Comparison of ENCODE assay signal across 17 cellular contexts in genomic region chr5:60205071-60205470, GRCh38.
DNase-seq lines count a peak whose midpoint lies in the region; ATAC-seq and TF ChIP-seq lines count a peak whose summit lies in the region.
"Had no signal": no experiment of that assay in that cellular context is flagged by ENCODE, and none has a peak within 500 bp of the region (broad histone marks: within the 10 kb centered on the region; RNA-seq: fewer than 3 reads in every experiment).

No MANE protein-coding gene starts in this region.

- TF ChIP-seq CTCF in 22Rv1 (IDR thresholded peaks at IDR 0.05) (no peak), C4-2B (conservative IDR thresholded peaks at IDR 0.05) (no peak), WTC11 (IDR thresholded peaks at IDR 0.05) (no peak), neutrophil (IDR thresholded peaks at IDR 0.05) (no peak), CD14-positive monocyte (IDR thresholded peaks at IDR 0.05) (no peak)

- H3K27ac Mint-ChIP-seq in WTC11 (no peak overlapping the region), CD14-positive monocyte (no peak overlapping the region)
- H3K27ac Mint-ChIP-seq: CD8-positive, alpha-beta T cell; GM23338; HFFc6 had no signal

- H3K9me3 ChIP-seq in neutrophil (no peaks in the 10 kb centered on the region), aorta (ENCODE audit: control insufficient read depth, low read length) (no peaks in the 10 kb centered on the region)

- H3K9me3 Mint-ChIP-seq in WTC11 (no peaks in the 10 kb centered on the region), CD14-positive monocyte (peaks cover 0 to 5% (median 0%) of the 10 kb centered on the region in 7 donors)
- H3K9me3 Mint-ChIP-seq: GM23338, HFFc6 had no signal

- H3K4me1 ChIP-seq in neutrophil (ENCODE audit: control insufficient read depth in 1 of 2, insufficient read depth in 1 of 2, low read depth in 1 of 2, low read length in 1 of 2) (peaks cover 42 to 68% of the 10 kb centered on the region in 2 experiments), aorta (ENCODE audit: control insufficient read depth in 1 of 2, insufficient read depth in 2 of 2, low read length in 2 of 2) (peaks cover 0 to 9% of the 10 kb centered on the region in 2 donors)

- H3K27me3 ChIP-seq in neutrophil (no peaks in the 10 kb centered on the region), aorta (ENCODE audit: control insufficient read depth in 1 of 2, insufficient read depth in 2 of 2, low read length in 1 of 2) (no peaks in the 10 kb centered on the region)

- H3K27ac ChIP-seq in 22Rv1: peak overlapping the region; percentile 66; the same call in 1 of the 2 replicates
- peak overlapping the region; percentile 63 for H3K27ac ChIP-seq in C4-2B
- peak overlapping the region; percentile 52 for H3K27ac ChIP-seq in neutrophil
- H3K27ac ChIP-seq in aorta (ENCODE audit: low read depth in 1 of 2, low read length in 2 of 2): no peak overlapping the region
- no peak overlapping the region for H3K27ac ChIP-seq in substantia nigra (ENCODE audit: low read depth, low read length, poor library complexity, severe bottlenecking)

- POLR2A ChIA-PET in WTC11 (lab: Charles Lee): no interaction called here

- WGBS in aorta, 2 donors: 88 to 93% methylated on average over 2 of the region's 2 CpGs

- H3K27me3 Mint-ChIP-seq in WTC11 (ENCODE audit: low read depth): no peaks in the 10 kb centered on the region
- H3K27me3 Mint-ChIP-seq in CD14-positive monocyte (ENCODE audit: low read depth in 3 of 3): no peaks in the 10 kb centered on the region

- ATAC-seq in WTC11 (no peak; the same call in 1 of the 2 replicates), aorta (ENCODE audit: low FRiP score) (no peak)
- ATAC-seq: CD8-positive, alpha-beta T cell; GM23338; HCT116 had no signal

- DNase-seq in WTC11 (ENCODE audit: low spot score) (no peak), aorta (no peak), substantia nigra (lab: John Stamatoyannopoulos, UW) (no peak), CD14-positive monocyte (ENCODE audit: low spot score) (no peak)
- DNase-seq in activated naive CD4-positive, alpha-beta T cell (lab: John Stamatoyannopoulos, UW): no peak
- DNase-seq: ACHN; Calu3; CD8-positive, alpha-beta T cell; DMS79 treated with DMSO at 0.1 percent for 48 hours; GF-D8; H7; HFFc6 had no signal

- H3K36me3 Mint-ChIP-seq in WTC11: no peaks in the 10 kb centered on the region
- H3K36me3 Mint-ChIP-seq in CD14-positive monocyte: peaks cover 2% of the 10 kb centered on the region in 2 donors
- H3K36me3 Mint-ChIP-seq: CD8-positive, alpha-beta T cell had no signal

- H3K4me3 ChIP-seq in neutrophil (ENCODE audit: low read depth in 1 of 2, low read length in 1 of 2) (no peak overlapping the region), aorta (ENCODE audit: low read length in 2 of 2) (no peak overlapping the region)
- H3K4me3 ChIP-seq: GM23338 had no signal

- CTCF ChIA-PET in WTC11 (lab: Charles Lee): interaction anchor here (1.5 kb wide), 1 partner anchor 82 kb away, joined by 4 read pairs; no protein-coding TSS in a partner anchor

- peaks cover 18% of the 10 kb centered on the region for H3K4me1 Mint-ChIP-seq in WTC11
- peaks cover 54% of the 10 kb centered on the region for H3K4me1 Mint-ChIP-seq in CD14-positive monocyte

- H3K36me3 ChIP-seq in neutrophil (no peaks in the 10 kb centered on the region), aorta (ENCODE audit: control insufficient read depth in 1 of 2, insufficient read depth in 2 of 2, low read length in 1 of 2) (no peaks in the 10 kb centered on the region)

- intact Hi-C loops in aorta (cut with DNase I) (no loop called here), CD14-positive monocyte (cut with micrococcal nuclease) (loop anchor here in 1 of 2 donors (10.0 kb wide), 1 partner anchor 60 kb away; no protein-coding TSS in a partner anchor)

- H3K4me3 Mint-ChIP-seq in WTC11 (no peak overlapping the region), CD14-positive monocyte (no peak overlapping the region)
- H3K4me3 Mint-ChIP-seq: CD8-positive, alpha-beta T cell; GM23338; HFFc6 had no signal

TF ChIP-seq in WTC11, 78 proteins besides CTCF, POLR2A, EP300 and RAD21:
- TF ChIP-seq GRHL2 (CRISPR knock-in tag; IDR thresholded peaks at IDR 0.05; ENCODE audit: insufficient replicate concordance, severe bottlenecking): no peak
- TF ChIP-seq GABPB1 (CRISPR knock-in tag; IDR thresholded peaks at IDR 0.05): 0 out of 2 replicates have a peak, but pooled peaks have one; percentile 13

Comparison
In these comparisons a context has a peak if more than half of its experiments do, and no peak if none do; other contexts are left out.
1. H3K27ac ChIP-seq: peak in 22Rv1 (single experiment), C4-2B (single experiment) and neutrophil (single experiment); none in aorta (0 of 2) and substantia nigra (single experiment).